ENCODE assay signal across 13 cellular contexts in the genomic region with DNA sequence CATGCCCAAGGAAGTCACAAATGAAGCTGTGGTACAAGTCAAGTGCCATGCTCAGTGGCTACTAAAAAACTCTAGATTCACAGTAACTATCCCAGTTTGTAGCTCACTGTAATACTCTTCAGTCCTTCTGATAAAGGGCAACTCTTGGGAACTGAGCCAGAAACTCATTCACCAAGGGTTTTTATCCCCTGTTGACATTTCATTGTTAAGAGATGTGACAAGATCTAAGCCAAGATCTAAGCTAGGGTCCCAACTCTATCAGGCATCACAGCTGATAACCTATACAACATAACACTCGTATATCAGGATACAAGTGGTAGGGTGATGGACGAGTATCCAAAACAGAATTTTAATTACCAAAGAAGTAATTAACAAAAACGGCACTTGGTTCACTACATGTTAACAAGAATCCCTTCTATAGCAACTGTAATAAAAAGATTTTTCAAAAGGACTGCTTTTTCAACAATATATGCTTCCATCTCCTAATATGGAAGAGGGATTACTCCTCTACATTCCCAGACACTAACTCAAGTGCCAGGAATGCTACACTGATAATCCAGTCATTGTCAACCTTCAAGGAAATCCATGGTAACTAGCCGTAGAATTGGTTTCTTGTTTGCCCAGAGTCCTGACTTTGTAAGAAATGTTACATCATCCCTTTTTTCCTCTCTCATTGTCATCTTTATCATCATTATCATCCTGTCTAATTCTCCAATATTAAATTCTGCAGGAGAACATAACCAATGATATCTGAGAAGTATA.
DNase-seq lines count a peak whose midpoint lies in the region; ATAC-seq lines count a peak whose summit lies in the region.
"Had no signal": no experiment of that assay in that cellular context is flagged by ENCODE, and none has a peak within 500 bp of the region (broad histone marks: within the 10 kb centered on the region; RNA-seq: fewer than 3 reads in every experiment).

No MANE protein-coding gene starts in this region.

- no peak for ATAC-seq in T-helper 17 cell
- ATAC-seq: left lobe of liver; stimulated activated effector memory CD8-positive, alpha-beta T cell treated with anti-CD3 and anti-CD28 coated beads, Interleukin-12 subunit alpha, Interleukin-12 subunit beta, amount 100 ng/mL, for 72 hours had no signal

- DNase-seq in NCI-H2196 (lab: John Stamatoyannopoulos, UW; ENCODE audit: unreplicated experiment) = peak; percentile 22
- DNase-seq in NCI-H2196 treated with DMSO at 0.1 percent for 48 hours (lab: John Stamatoyannopoulos, UW; ENCODE audit: unreplicated experiment) = no peak
- DNase-seq in SJCRH30 = peak in 1 of 2 experiments; percentile 13
- DNase-seq in foreskin melanocyte = peak; percentile 86
- DNase-seq in skeletal muscle cell (ENCODE audit: low read depth) = peak; percentile 80
- DNase-seq in AML-193 (lab: John Stamatoyannopoulos, UW) = no peak
- DNase-seq in T-helper 17 cell = no peak
- no peak for DNase-seq in activated T-helper 1 cell treated with anti-CD3 and anti-CD28 coated beads, Interleukin-12 subunit alpha, Interleukin-12 subunit beta, Interleukin-2, Interleukin-4 antibody, amounts not matched to agents 30 ng/mL and 10 ng/mL and 1 ng/mL, durations not matched to agents 14 hours and 24 hours and 36 hours (ENCODE audit: low spot score)
- DNase-seq: 8988T; activated gamma-delta T cell; NK-92 treated with Interleukin-12 subunit alpha and Interleukin-12 subunit beta, amount 100 ng/mL, for 24 hours had no signal

- H3K27me3 Mint-ChIP-seq in T-helper 17 cell = no peaks in the 10 kb centered on the region
- no peaks in the 10 kb centered on the region for H3K27me3 Mint-ChIP-seq in activated T-helper 1 cell treated with anti-CD3 and anti-CD28 coated beads, Interleukin-12 subunit alpha, Interleukin-12 subunit beta, Interleukin-2, Interleukin-4 antibody, amounts not matched to agents 30 ng/mL and 10 ng/mL and 1 ng/mL, durations not matched to agents 14 hours and 24 hours and 36 hours (ENCODE audit: insufficient read depth)

- no peak overlapping the region for H3K4me3 Mint-ChIP-seq in T-helper 17 cell
- H3K4me3 Mint-ChIP-seq in activated T-helper 1 cell treated with anti-CD3 and anti-CD28 coated beads, Interleukin-12 subunit alpha, Interleukin-12 subunit beta, Interleukin-2, Interleukin-4 antibody, amounts not matched to agents 30 ng/mL and 10 ng/mL and 1 ng/mL, durations not matched to agents 14 hours and 24 hours and 36 hours = no peak overlapping the region
- H3K4me3 Mint-ChIP-seq: stimulated activated effector memory CD8-positive, alpha-beta T cell treated with anti-CD3 and anti-CD28 coated beads, Interleukin-12 subunit alpha, Interleukin-12 subunit beta, amount 100 ng/mL, for 72 hours had no signal

- H3K36me3 Mint-ChIP-seq in T-helper 17 cell (ENCODE audit: low read depth) = no peaks in the 10 kb centered on the region
- H3K36me3 Mint-ChIP-seq in activated T-helper 1 cell treated with anti-CD3 and anti-CD28 coated beads, Interleukin-12 subunit alpha, Interleukin-12 subunit beta, Interleukin-2, Interleukin-4 antibody, amounts not matched to agents 30 ng/mL and 10 ng/mL and 1 ng/mL, durations not matched to agents 14 hours and 24 hours and 36 hours (ENCODE audit: low read depth) = no peaks in the 10 kb centered on the region
- H3K36me3 Mint-ChIP-seq: stimulated activated effector memory CD8-positive, alpha-beta T cell treated with anti-CD3 and anti-CD28 coated beads, Interleukin-12 subunit alpha, Interleukin-12 subunit beta, amount 100 ng/mL, for 72 hours had no signal

- H3K9me3 Mint-ChIP-seq in activated T-helper 1 cell treated with anti-CD3 and anti-CD28 coated beads, Interleukin-12 subunit alpha, Interleukin-12 subunit beta, Interleukin-2, Interleukin-4 antibody, amounts not matched to agents 30 ng/mL and 10 ng/mL and 1 ng/mL, durations not matched to agents 14 hours and 24 hours and 36 hours = peaks cover 5% of the 10 kb centered on the region

- H3K36me3 ChIP-seq in SJCRH30 = no peaks in the 10 kb centered on the region

- intact Hi-C loops in activated T-helper 1 cell treated with anti-CD3 and anti-CD28 coated beads, Interleukin-12 subunit alpha, Interleukin-12 subunit beta, Interleukin-2, Interleukin-4 antibody, amounts not matched to agents 30 ng/mL and 10 ng/mL and 1 ng/mL, durations not matched to agents 14 hours and 24 hours and 36 hours (cut with micrococcal nuclease) = no loop called here

- no peaks in the 10 kb centered on the region for H3K4me1 Mint-ChIP-seq in T-helper 17 cell
- no peaks in the 10 kb centered on the region for H3K4me1 Mint-ChIP-seq in activated T-helper 1 cell treated with anti-CD3 and anti-CD28 coated beads, Interleukin-12 subunit alpha, Interleukin-12 subunit beta, Interleukin-2, Interleukin-4 antibody, amounts not matched to agents 30 ng/mL and 10 ng/mL and 1 ng/mL, durations not matched to agents 14 hours and 24 hours and 36 hours (ENCODE audit: low read depth)
- H3K4me1 Mint-ChIP-seq: stimulated activated effector memory CD8-positive, alpha-beta T cell treated with anti-CD3 and anti-CD28 coated beads, Interleukin-12 subunit alpha, Interleukin-12 subunit beta, amount 100 ng/mL, for 72 hours had no signal

- H3K4me3 ChIP-seq in SJCRH30 (no peak overlapping the region), skeletal muscle cell (ENCODE audit: low read depth, low read length) (no peak overlapping the region)

- H3K27ac Mint-ChIP-seq in T-helper 17 cell = no peak overlapping the region
- no peak overlapping the region for H3K27ac Mint-ChIP-seq in activated T-helper 1 cell treated with anti-CD3 and anti-CD28 coated beads, Interleukin-12 subunit alpha, Interleukin-12 subunit beta, Interleukin-2, Interleukin-4 antibody, amounts not matched to agents 30 ng/mL and 10 ng/mL and 1 ng/mL, durations not matched to agents 14 hours and 24 hours and 36 hours
- H3K27ac Mint-ChIP-seq: stimulated activated effector memory CD8-positive, alpha-beta T cell treated with anti-CD3 and anti-CD28 coated beads, Interleukin-12 subunit alpha, Interleukin-12 subunit beta, amount 100 ng/mL, for 72 hours had no signal

- no peaks in the 10 kb centered on the region for H3K27me3 ChIP-seq in SJCRH30

- H3K4me1 ChIP-seq in SJCRH30 = 0 out of 2 replicates have a peak, but pooled peaks cover 7% of the 10 kb centered on the region

- peak overlapping the region; percentile 65 for H3K27ac ChIP-seq in SJCRH30

- H3K9me3 ChIP-seq in SJCRH30 (replicated peaks) (no peaks in the 10 kb centered on the region), T-helper 17 cell (ENCODE audit: control insufficient read depth, low read length, poor library complexity, severe bottlenecking) (no peaks in the 10 kb centered on the region)

Comparison
In these comparisons a context has a peak if more than half of its experiments do, and no peak if none do; other contexts are left out.
1. DNase-seq: peak in NCI-H2196 (single experiment), foreskin melanocyte (single experiment) and skeletal muscle cell (single experiment); none in NCI-H2196 treated with DMSO at 0.1 percent for 48 hours (single experiment), AML-193 (0 of 2), T-helper 17 cell (0 of 3) and activated T-helper 1 cell treated with anti-CD3 and anti-CD28 coated beads, Interleukin-12 subunit alpha, Interleukin-12 subunit beta, Interleukin-2, Interleukin-4 antibody, amounts not matched to agents 30 ng/mL and 10 ng/mL and 1 ng/mL, durations not matched to agents 14 hours and 24 hours and 36 hours (single experiment).